In genomic region chr2:211093743-211094303, GRCh38 we compare ENCODE assay signal across 9 cellular contexts.
A peak's percentile ranks its signal among the peaks of the same experiment; 100 is the strongest.
DNase-seq lines count a peak whose midpoint lies in the region; ATAC-seq and TF ChIP-seq lines count a peak whose summit lies in the region.
"Had no signal": no experiment of that assay in that cellular context is flagged by ENCODE, and none has a peak within 500 bp of the region (broad histone marks: within the 10 kb centered on the region; RNA-seq: fewer than 3 reads in every experiment).

No MANE protein-coding gene starts in this region.

- H3K36me3 ChIP-seq in GM06990 (ENCODE audit: control insufficient read depth, insufficient read depth, low read length) = no peaks in the 10 kb centered on the region
- no peaks in the 10 kb centered on the region for H3K36me3 ChIP-seq in OCI-LY1 (ENCODE audit: insufficient read depth, low read length)
- no peaks in the 10 kb centered on the region for H3K36me3 ChIP-seq in transverse colon

- H3F3A ChIP-seq in OCI-LY1 (ENCODE audit: insufficient read depth, low read length) = no peaks in the 10 kb centered on the region

- TF ChIP-seq EP300 in transverse colon (IDR thresholded peaks at IDR 0.05; ENCODE audit: low read depth) = no peak

- peak; percentile 63 for TF ChIP-seq CTCF in GM06990 (IDR thresholded peaks at IDR 0.05; ENCODE audit: insufficient read depth, low read length, poor library complexity, severe bottlenecking)
- TF ChIP-seq CTCF in OCI-LY1 (IDR thresholded peaks at IDR 0.05; ENCODE audit: low read length) = peak; percentile 52
- TF ChIP-seq CTCF in transverse colon (IDR thresholded peaks at IDR 0.05) = peak in 2 of 5 experiments; percentile 13 to 15

- 69 to 78% methylated on average over 3 of the region's 3 CpGs for WGBS in transverse colon (ENCODE audit: low coverage in 1 of 2), 2 donors

- no peak overlapping the region for H3K9ac ChIP-seq in OCI-LY1 (ENCODE audit: low read length)

- H3K27me3 ChIP-seq in GM06990 (replicated peaks; ENCODE audit: control insufficient read depth, insufficient read depth, low read length) (no peaks in the 10 kb centered on the region), OCI-LY1 (ENCODE audit: insufficient read depth, low read length) (no peaks in the 10 kb centered on the region), transverse colon (no peaks in the 10 kb centered on the region)

- H3K4me3 ChIP-seq in GM06990 (replicated peaks; ENCODE audit: low read depth, low read length) (no peak overlapping the region), OCI-LY1 (ENCODE audit: low read depth, low read length, poor library complexity, severe bottlenecking) (no peak overlapping the region), transverse colon (no peak overlapping the region)

- no peak overlapping the region for H3K4me2 ChIP-seq in OCI-LY1 (ENCODE audit: low read length)

- DNase-seq in GM06990 (ENCODE audit: extremely low read depth, insufficient read length) = no peak
- peak; percentile 16 for DNase-seq in iris pigment epithelial cell (ENCODE audit: low read depth)
- no peak for DNase-seq in transverse colon
- no peak for DNase-seq in SHP77 (lab: John Stamatoyannopoulos, UW)
- no peak for DNase-seq in activated CD8-positive, alpha-beta memory T cell treated with anti-CD3 and anti-CD28 coated beads, Interleukin-2, amount 50 U/mL, for 4 hours
- DNase-seq in cerebellar cortex (ENCODE audit: low spot score) = no peak
- DNase-seq: effector memory CD4-positive, alpha-beta T cell had no signal

- H3K4me1 ChIP-seq in OCI-LY1 (ENCODE audit: insufficient read depth, low read length, severe bottlenecking) (no peaks in the 10 kb centered on the region), transverse colon (no peaks in the 10 kb centered on the region)

- intact Hi-C loops in transverse colon (cut with DNase I; ENCODE audit: low total_unique reads) = no loop called here

- H4K20me1 ChIP-seq in OCI-LY1 (ENCODE audit: insufficient read depth, low read length) = no peaks in the 10 kb centered on the region

- peak; percentile 62 for ATAC-seq in GM21423 (IDR thresholded peaks at IDR 0.05; ENCODE audit: unreplicated experiment)

- no peak for TF ChIP-seq POLR2A in transverse colon (IDR thresholded peaks at IDR 0.05)

- H3K9me2 ChIP-seq in OCI-LY1 (ENCODE audit: low read depth, low read length) = no peaks in the 10 kb centered on the region

- H2AFZ ChIP-seq in OCI-LY1 (ENCODE audit: low read length) = no peak overlapping the region

- H3K9me3 ChIP-seq in OCI-LY1 (ENCODE audit: low read length) = no peaks in the 10 kb centered on the region
- no peaks in the 10 kb centered on the region for H3K9me3 ChIP-seq in transverse colon

- in situ Hi-C loops in transverse colon (cut with MboI; ENCODE audit: low pct_ligation_motif_present in 1 of 4, low pct_unique_long_range_greater_than_20kb in 1 of 4, low sequenced_read_pairs in 3 of 4) = no loop called here

- no peaks in the 10 kb centered on the region for H3K79me2 ChIP-seq in OCI-LY1 (ENCODE audit: insufficient read depth, low read length)

- H3K27ac ChIP-seq in OCI-LY1 (ENCODE audit: low read depth, low read length, poor library complexity, severe bottlenecking) = no peak overlapping the region
- H3K27ac ChIP-seq in transverse colon = no peak overlapping the region
